ENCODE assay signal across 8 cellular contexts in genomic region chr10:31083765-31084184, GRCh38. TPM values are rescaled to one million over a fixed set of nuclear protein-coding genes. Genes with fewer than 3 reads are reported as not detected.
DNase-seq lines count a peak whose midpoint lies in the region; ATAC-seq and TF ChIP-seq lines count a peak whose summit lies in the region.

No MANE protein-coding gene starts in this region.

- intact Hi-C loops in stomach (cut with DNase I; ENCODE audit: low total_unique reads): no loop called here

- H3K4me3 ChIP-seq in stomach: no peak overlapping the region

- H3K4me1 ChIP-seq in stomach: peaks cover 0 to 4% (median 0%) of the 10 kb centered on the region in 4 donors

- no peaks in the 10 kb centered on the region for H3K36me3 ChIP-seq in stomach

- 50 to 55% (median 53%) methylated on average over 6 of the region's 6 CpGs for WGBS in stomach, 5 donors

- ATAC-seq in HG03457 (IDR thresholded peaks at IDR 0.05; ENCODE audit: unreplicated experiment): no peak

- DNase-seq in activated gamma-delta T cell treated with Interleukin-2 at 50 U/mL for 16 hours (peak; percentile 43), activated gamma-delta T cell (lab: John Stamatoyannopoulos, UW) (no peak), NCI-H345 treated with DMSO at 0.1 percent for 48 hours (lab: John Stamatoyannopoulos, UW; ENCODE audit: unreplicated experiment) (peak; percentile 0), myocyte (ENCODE audit: low read depth) (peak; percentile 65), stomach (peak; percentile 32)
- peak; percentile 56 to 65 for DNase-seq in activated CD4-positive, alpha-beta T cell treated with anti-CD3 and anti-CD28 coated beads for 24 hours (ENCODE audit: low read depth in 2 of 2)
- peak; percentile 13 for DNase-seq in effector CD8-positive, alpha-beta T cell (lab: John Stamatoyannopoulos, UW)

- no peaks in the 10 kb centered on the region for H3K9me3 ChIP-seq in stomach

- no peaks in the 10 kb centered on the region for H3K27me3 ChIP-seq in stomach

- TF ChIP-seq POLR2A in stomach (IDR thresholded peaks at IDR 0.05): no peak

- TF ChIP-seq CTCF in stomach (IDR thresholded peaks at IDR 0.05): peak in 4 of 7 experiments; percentile 9 to 40 (median 22)

- TF ChIP-seq EP300 in stomach (IDR thresholded peaks at IDR 0.05): no peak

- H3K27ac ChIP-seq in stomach: no peak overlapping the region

RNA-seq across cellular contexts. Expression of gene ZNF438, which starts 52.1 kb away (rescaled TPM):
- 11.3 and 15.0 TPM in 2 replicates for total RNA-seq in myocyte
- polyA plus RNA-seq in myocyte (2012): 5.0 TPM
- 10 to 100 TPM in 1 of 5 donors, 1 to 10 TPM in 3, not detected in 1; 3.5 to 37.9 (median 4.5) TPM for total RNA-seq in stomach
- polyA plus RNA-seq in stomach: 1 to 10 TPM; 3.8 to 6.7 (median 5.4) TPM
